In the genomic region with DNA sequence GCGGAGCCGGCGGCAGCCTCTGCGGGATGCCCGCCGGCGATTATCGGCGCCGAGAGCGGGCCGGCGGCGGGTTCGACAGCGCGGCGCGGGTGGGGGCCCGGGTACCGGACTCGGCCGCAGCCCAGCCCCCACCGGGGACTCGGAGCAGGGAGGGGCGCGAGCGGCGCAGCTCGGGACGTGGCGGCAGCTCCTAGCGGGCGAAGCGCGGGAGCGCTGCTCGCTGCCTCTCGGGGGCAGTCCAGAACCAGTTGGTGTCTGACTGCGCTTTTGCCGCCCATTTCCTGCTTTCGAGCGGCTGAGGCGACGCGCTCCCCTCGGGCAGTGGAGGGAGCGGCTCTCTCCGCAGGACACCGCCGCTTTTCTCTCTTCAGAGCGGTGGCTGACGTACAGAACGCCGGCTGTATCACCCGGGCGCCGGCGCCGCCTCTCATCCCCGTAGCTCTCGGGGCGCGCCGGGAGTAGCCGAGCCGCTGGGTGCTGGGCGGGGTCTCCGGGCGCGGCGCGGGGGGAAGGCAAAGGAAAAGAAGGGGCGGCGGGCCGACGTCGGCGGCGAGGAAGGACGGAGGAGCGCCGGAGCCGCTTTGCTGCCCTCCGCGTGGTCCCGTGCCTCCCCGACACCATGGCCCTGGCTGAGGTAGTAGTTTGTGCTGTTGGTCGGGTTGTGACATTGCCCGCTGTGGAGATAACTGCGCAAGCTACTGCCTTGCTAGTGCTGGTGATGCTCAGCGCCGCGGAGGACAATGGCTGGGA, we compare ENCODE assay signal across 1 cellular context.
TF ChIP-seq lines count a peak whose summit lies in the region.

No MANE protein-coding gene starts in this region.

TF ChIP-seq in HepG2, 621 proteins besides CTCF, POLR2A, EP300 and RAD21 (continued from another document and continues in another):
- TF ChIP-seq, protein P1, sequence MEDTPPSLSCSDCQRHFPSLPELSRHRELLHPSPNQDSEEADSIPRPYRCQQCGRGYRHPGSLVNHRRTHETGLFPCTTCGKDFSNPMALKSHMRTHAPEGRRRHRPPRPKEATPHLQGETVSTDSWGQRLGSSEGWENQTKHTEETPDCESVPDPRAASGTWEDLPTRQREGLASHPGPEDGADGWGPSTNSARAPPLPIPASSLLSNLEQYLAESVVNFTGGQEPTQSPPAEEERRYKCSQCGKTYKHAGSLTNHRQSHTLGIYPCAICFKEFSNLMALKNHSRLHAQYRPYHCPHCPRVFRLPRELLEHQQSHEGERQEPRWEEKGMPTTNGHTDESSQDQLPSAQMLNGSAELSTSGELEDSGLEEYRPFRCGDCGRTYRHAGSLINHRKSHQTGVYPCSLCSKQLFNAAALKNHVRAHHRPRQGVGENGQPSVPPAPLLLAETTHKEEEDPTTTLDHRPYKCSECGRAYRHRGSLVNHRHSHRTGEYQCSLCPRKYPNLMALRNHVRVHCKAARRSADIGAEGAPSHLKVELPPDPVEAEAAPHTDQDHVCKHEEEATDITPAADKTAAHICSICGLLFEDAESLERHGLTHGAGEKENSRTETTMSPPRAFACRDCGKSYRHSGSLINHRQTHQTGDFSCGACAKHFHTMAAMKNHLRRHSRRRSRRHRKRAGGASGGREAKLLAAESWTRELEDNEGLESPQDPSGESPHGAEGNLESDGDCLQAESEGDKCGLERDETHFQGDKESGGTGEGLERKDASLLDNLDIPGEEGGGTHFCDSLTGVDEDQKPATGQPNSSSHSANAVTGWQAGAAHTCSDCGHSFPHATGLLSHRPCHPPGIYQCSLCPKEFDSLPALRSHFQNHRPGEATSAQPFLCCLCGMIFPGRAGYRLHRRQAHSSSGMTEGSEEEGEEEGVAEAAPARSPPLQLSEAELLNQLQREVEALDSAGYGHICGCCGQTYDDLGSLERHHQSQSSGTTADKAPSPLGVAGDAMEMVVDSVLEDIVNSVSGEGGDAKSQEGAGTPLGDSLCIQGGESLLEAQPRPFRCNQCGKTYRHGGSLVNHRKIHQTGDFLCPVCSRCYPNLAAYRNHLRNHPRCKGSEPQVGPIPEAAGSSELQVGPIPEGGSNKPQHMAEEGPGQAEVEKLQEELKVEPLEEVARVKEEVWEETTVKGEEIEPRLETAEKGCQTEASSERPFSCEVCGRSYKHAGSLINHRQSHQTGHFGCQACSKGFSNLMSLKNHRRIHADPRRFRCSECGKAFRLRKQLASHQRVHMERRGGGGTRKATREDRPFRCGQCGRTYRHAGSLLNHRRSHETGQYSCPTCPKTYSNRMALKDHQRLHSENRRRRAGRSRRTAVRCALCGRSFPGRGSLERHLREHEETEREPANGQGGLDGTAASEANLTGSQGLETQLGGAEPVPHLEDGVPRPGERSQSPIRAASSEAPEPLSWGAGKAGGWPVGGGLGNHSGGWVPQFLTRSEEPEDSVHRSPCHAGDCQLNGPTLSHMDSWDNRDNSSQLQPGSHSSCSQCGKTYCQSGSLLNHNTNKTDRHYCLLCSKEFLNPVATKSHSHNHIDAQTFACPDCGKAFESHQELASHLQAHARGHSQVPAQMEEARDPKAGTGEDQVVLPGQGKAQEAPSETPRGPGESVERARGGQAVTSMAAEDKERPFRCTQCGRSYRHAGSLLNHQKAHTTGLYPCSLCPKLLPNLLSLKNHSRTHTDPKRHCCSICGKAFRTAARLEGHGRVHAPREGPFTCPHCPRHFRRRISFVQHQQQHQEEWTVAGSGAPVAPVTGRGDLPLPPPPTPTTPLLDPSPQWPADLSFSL (CRISPR knock-in tag; IDR thresholded peaks at IDR 0.05), result no peak
- TF ChIP-seq ZNF564 (CRISPR knock-in tag; IDR thresholded peaks at IDR 0.05) (0 out of 2 replicates have a peak, but pooled peaks have one; percentile 41), U2AF2 (IDR thresholded peaks at IDR 0.05; ENCODE audit: low read depth, low read length) (no peak), HOXA5 (CRISPR knock-in tag; IDR thresholded peaks at IDR 0.05) (no peak), ZBTB43 (CRISPR knock-in tag; conservative IDR thresholded peaks at IDR 0.05) (0 out of 2 replicates have a peak, but pooled peaks have one; percentile 58), ZNF878 (CRISPR knock-in tag; IDR thresholded peaks at IDR 0.05) (0 out of 2 replicates have a peak, but pooled peaks have one; percentile 57), ARID2 (CRISPR knock-in tag; IDR thresholded peaks at IDR 0.05; ENCODE audit: borderline replicate concordance) (peak; percentile 46; the same call in 1 of the 2 replicates), ZNF879 (CRISPR knock-in tag; IDR thresholded peaks at IDR 0.05) (peak; percentile 71; the same call in 1 of the 2 replicates), IRX3 (CRISPR knock-in tag; IDR thresholded peaks at IDR 0.05; ENCODE audit: borderline replicate concordance, low read depth) (peak; percentile 38), TARDBP (CRISPR knock-in tag; IDR thresholded peaks at IDR 0.05) (peak; percentile 76), ZNF580 (CRISPR knock-in tag; IDR thresholded peaks at IDR 0.05; ENCODE audit: borderline replicate concordance, low read depth) (peak; percentile 46; the same call in 1 of the 2 replicates), ZHX1 (CRISPR knock-in tag; IDR thresholded peaks at IDR 0.05; ENCODE audit: low read depth) (no peak), YEATS4 (CRISPR knock-in tag; IDR thresholded peaks at IDR 0.05; ENCODE audit: borderline replicate concordance) (peak; percentile 26; the same call in 1 of the 2 replicates), ZNF367 (CRISPR knock-in tag; IDR thresholded peaks at IDR 0.05; ENCODE audit: borderline replicate concordance) (no peak), ZNF558 (CRISPR knock-in tag; IDR thresholded peaks at IDR 0.05; ENCODE audit: borderline replicate concordance) (no peak), ZHX2 (IDR thresholded peaks at IDR 0.05; ENCODE audit: low read depth) (no peak), ZHX2 (CRISPR knock-in tag; IDR thresholded peaks at IDR 0.05; ENCODE audit: borderline replicate concordance) (peak; percentile 77; the same call in 1 of the 2 replicates), PPARG (CRISPR knock-in tag; conservative IDR thresholded peaks at IDR 0.05) (no peak), MYNN (CRISPR knock-in tag; IDR thresholded peaks at IDR 0.05; ENCODE audit: low read depth) (0 out of 2 replicates have a peak, but pooled peaks have one; percentile 5), TCF12 (IDR thresholded peaks at IDR 0.05) (no peak), TCF12 (CRISPR knock-in tag; IDR thresholded peaks at IDR 0.05) (peak; percentile 83), ZNF773 (CRISPR knock-in tag; IDR thresholded peaks at IDR 0.05; ENCODE audit: borderline replicate concordance) (0 out of 2 replicates have a peak, but pooled peaks have one; percentile 32), MEF2D (CRISPR knock-in tag; IDR thresholded peaks at IDR 0.05) (no peak; the same call in 1 of the 2 replicates), BCL6 (CRISPR knock-in tag; IDR thresholded peaks at IDR 0.05) (peak; percentile 20)
- TF ChIP-seq, protein P2, sequence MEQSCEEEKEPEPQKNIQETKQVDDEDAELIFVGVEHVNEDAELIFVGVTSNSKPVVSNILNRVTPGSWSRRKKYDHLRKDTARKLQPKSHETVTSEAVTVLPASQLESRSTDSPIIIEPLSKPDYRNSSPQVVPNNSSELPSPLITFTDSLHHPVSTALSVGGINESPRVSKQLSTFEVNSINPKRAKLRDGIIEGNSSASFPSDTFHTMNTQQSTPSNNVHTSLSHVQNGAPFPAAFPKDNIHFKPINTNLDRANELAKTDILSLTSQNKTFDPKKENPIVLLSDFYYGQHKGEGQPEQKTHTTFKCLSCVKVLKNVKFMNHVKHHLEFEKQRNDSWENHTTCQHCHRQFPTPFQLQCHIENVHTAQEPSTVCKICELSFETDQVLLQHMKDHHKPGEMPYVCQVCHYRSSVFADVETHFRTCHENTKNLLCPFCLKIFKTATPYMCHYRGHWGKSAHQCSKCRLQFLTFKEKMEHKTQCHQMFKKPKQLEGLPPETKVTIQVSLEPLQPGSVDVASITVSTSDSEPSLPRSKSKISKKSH (CRISPR knock-in tag; IDR thresholded peaks at IDR 0.05; ENCODE audit: borderline replicate concordance), result no peak; the same call in 1 of the 2 replicates
- TF ChIP-seq, protein P3, sequence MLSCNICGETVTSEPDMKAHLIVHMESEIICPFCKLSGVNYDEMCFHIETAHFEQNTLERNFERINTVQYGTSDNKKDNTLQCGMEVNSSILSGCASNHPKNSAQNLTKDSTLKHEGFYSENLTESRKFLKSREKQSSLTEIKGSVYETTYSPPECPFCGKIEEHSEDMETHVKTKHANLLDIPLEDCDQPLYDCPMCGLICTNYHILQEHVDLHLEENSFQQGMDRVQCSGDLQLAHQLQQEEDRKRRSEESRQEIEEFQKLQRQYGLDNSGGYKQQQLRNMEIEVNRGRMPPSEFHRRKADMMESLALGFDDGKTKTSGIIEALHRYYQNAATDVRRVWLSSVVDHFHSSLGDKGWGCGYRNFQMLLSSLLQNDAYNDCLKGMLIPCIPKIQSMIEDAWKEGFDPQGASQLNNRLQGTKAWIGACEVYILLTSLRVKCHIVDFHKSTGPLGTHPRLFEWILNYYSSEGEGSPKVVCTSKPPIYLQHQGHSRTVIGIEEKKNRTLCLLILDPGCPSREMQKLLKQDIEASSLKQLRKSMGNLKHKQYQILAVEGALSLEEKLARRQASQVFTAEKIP (CRISPR knock-in tag; IDR thresholded peaks at IDR 0.05; ENCODE audit: borderline replicate concordance), result no peak
- TF ChIP-seq, protein P4, sequence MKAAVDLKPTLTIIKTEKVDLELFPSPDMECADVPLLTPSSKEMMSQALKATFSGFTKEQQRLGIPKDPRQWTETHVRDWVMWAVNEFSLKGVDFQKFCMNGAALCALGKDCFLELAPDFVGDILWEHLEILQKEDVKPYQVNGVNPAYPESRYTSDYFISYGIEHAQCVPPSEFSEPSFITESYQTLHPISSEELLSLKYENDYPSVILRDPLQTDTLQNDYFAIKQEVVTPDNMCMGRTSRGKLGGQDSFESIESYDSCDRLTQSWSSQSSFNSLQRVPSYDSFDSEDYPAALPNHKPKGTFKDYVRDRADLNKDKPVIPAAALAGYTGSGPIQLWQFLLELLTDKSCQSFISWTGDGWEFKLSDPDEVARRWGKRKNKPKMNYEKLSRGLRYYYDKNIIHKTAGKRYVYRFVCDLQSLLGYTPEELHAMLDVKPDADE (CRISPR knock-in tag; IDR thresholded peaks at IDR 0.05), result 0 out of 2 replicates have a peak, but pooled peaks have one; percentile 30
